In the genomic region with DNA sequence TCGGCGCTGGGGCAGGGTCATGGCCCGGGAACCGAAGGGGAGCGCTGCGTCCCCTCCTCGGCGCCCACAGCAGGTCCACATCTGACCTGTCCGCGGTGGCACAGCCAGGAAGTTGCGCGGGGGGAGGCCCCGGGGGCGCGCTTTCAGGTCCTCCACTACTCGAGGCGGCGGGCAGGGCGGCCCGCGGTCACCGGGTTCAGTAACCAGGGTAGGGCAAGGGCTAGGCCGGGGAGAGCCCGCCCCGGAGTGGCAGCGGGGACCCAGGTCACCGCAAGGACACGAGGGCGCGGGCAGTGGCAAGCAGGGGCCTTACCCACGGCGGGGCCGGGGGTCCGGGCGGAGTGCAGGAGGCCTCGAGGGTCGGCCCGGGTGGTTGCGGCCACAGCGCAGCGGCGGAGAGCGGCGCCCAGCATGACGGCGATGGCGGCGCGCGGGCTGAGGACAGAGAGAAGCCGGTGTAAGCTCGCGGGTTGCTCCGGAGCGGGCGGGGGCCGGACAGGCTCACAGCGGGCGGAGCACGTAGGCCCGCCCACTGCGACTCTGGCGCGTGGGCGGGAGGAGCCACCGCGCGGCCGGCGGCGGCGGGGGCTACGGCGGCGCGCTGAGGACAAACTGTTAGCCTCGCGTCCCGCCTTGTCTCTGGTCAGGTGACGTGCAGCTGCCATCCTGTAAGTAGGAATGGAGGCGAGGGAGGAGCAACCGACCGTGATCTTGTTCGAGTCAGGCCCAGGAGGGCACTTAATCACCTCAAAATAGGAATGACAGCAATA, we compare ENCODE assay signal across 8 cellular contexts. TPM values are rescaled to one million over a fixed set of nuclear protein-coding genes. Genes with fewer than 3 reads are reported as not detected.
A peak's percentile ranks its signal among the peaks of the same experiment; 100 is the strongest.
DNase-seq lines count a peak whose midpoint lies in the region; ATAC-seq and TF ChIP-seq lines count a peak whose summit lies in the region.

Gene COX5A, minus strand, starts transcription at position 472 of the 770 bp plus-strand sequence. Its CDS starts 59 bp downstream, at position 413.

- POLR2A ChIA-PET in CD4-positive, alpha-beta memory T cell (lab: Charles Lee; ENCODE audit: partially characterized antibody): interaction anchor here (0.9 to 2.3 kb wide), 24 partner anchors 13 to 477 kb away, joined by 3 to 17 read pairs (median 4); partner anchors contain the start of genes CLK3, CYP1A1, FAM219B and PPCDC
- POLR2A ChIA-PET in activated CD8-positive, alpha-beta T cell treated with anti-CD3 and anti-CD28 coated beads for 36 hours (lab: Charles Lee): interaction anchor here (0.6 to 1.7 kb wide), 16 partner anchors 9 to 392 kb away, joined by 3 to 5 read pairs (median 3); partner anchors contain the start of genes PPCDC and ULK3

- H3K36me3 ChIP-seq in CD4-positive, alpha-beta memory T cell (ENCODE audit: insufficient read depth, low read length): no peaks in the 10 kb centered on the region
- H3K36me3 ChIP-seq in duodenal mucosa (ENCODE audit: control insufficient read depth in 1 of 2, insufficient read depth in 2 of 2, low read length in 2 of 2): no peaks in the 10 kb centered on the region
- H3K36me3 ChIP-seq in lower lobe of right lung: no peaks in the 10 kb centered on the region

- H3K4me3 ChIP-seq in CD4-positive, alpha-beta memory T cell (ENCODE audit: low read length in 2 of 2): peak within 1 kb of the TSS; percentile 41 to 96
- H3K4me3 ChIP-seq in HL-60 (replicated peaks; ENCODE audit: insufficient read depth, low read length): peak within 1 kb of the TSS; percentile 55
- H3K4me3 ChIP-seq in duodenal mucosa (ENCODE audit: low read depth in 1 of 2, low read length in 2 of 2): peak within 1 kb of the TSS; percentile 82 to 89
- peak within 1 kb of the TSS; percentile 98 for H3K4me3 ChIP-seq in lower lobe of right lung

- peak; percentile 92 to 95 (median 93) for DNase-seq in CD4-positive, alpha-beta memory T cell
- DNase-seq in HL-60 (ENCODE audit: low read depth in 1 of 2, low spot score in 1 of 2) (peak; percentile 92 to 93), NCI-H82 treated with DMSO at 0.1 percent for 48 hours (lab: John Stamatoyannopoulos, UW; ENCODE audit: unreplicated experiment) (peak; percentile 79), lower lobe of right lung (peak; percentile 97)
- DNase-seq in activated CD8-positive, alpha-beta T cell treated with anti-CD3 and anti-CD28 coated beads for 36 hours: peak; percentile 95
- peak; percentile 77 to 84 (median 80) for DNase-seq in stimulated activated CD4-positive, alpha-beta T cell treated with anti-CD3 and anti-CD28 coated beads, TNF-alpha, amount 100 ng/mL, for 1 hour (ENCODE audit: low read depth in 3 of 3, low spot score in 1 of 3)

- H3K27me3 Mint-ChIP-seq in CD4-positive, alpha-beta memory T cell: no peaks in the 10 kb centered on the region
- H3K27me3 Mint-ChIP-seq in activated CD8-positive, alpha-beta T cell treated with anti-CD3 and anti-CD28 coated beads for 36 hours: no peaks in the 10 kb centered on the region

- intact Hi-C loops in CD4-positive, alpha-beta memory T cell (cut with micrococcal nuclease): loop anchor here (1.0 to 5.0 kb wide), 11 partner anchors 19 to 515 kb away; partner anchors contain the start of genes CLK3, FAM219B, MPI and PPCDC
- intact Hi-C loops in activated CD8-positive, alpha-beta T cell treated with anti-CD3 and anti-CD28 coated beads for 36 hours (cut with micrococcal nuclease): no loop called here
- intact Hi-C loops in lower lobe of right lung (cut with DNase I): no loop called here

- peak within 1 kb of the TSS; percentile 79 for H3K27ac ChIP-seq in CD4-positive, alpha-beta memory T cell (ENCODE audit: low read depth, low read length)
- peak within 1 kb of the TSS; percentile 99 for H3K27ac ChIP-seq in HL-60 (replicated peaks)
- peak within 1 kb of the TSS; percentile 99 for H3K27ac ChIP-seq in duodenal mucosa (ENCODE audit: low read depth, low read length)
- peak within 1 kb of the TSS; percentile 95 for H3K27ac ChIP-seq in lower lobe of right lung

- H3K27ac Mint-ChIP-seq in CD4-positive, alpha-beta memory T cell: peak within 1 kb of the TSS; percentile 88 to 96 (median 92)
- peak within 1 kb of the TSS; percentile 94 for H3K27ac Mint-ChIP-seq in activated CD8-positive, alpha-beta T cell treated with anti-CD3 and anti-CD28 coated beads for 36 hours

- peak within 1 kb of the TSS; percentile 88 to 95 (median 94) for H3K4me3 Mint-ChIP-seq in CD4-positive, alpha-beta memory T cell
- H3K4me3 Mint-ChIP-seq in activated CD8-positive, alpha-beta T cell treated with anti-CD3 and anti-CD28 coated beads for 36 hours: peak within 1 kb of the TSS; percentile 87

- CTCF ChIA-PET in CD4-positive, alpha-beta memory T cell (lab: Charles Lee; ENCODE audit: partially characterized antibody): interaction anchor here (0.9 to 2.0 kb wide), 5 partner anchors 13 to 150 kb away, joined by 3 to 6 read pairs (median 4); no protein-coding TSS in a partner anchor
- CTCF ChIA-PET in activated CD8-positive, alpha-beta T cell treated with anti-CD3 and anti-CD28 coated beads for 36 hours (lab: Charles Lee): interaction anchor here (0.7 to 2.6 kb wide), 5 partner anchors 13 to 266 kb away, joined by 3 to 16 read pairs (median 4); partner anchors contain the start of genes C15orf39 and RPP25

- no peaks in the 10 kb centered on the region for H3K9me3 Mint-ChIP-seq in CD4-positive, alpha-beta memory T cell
- no peaks in the 10 kb centered on the region for H3K9me3 Mint-ChIP-seq in activated CD8-positive, alpha-beta T cell treated with anti-CD3 and anti-CD28 coated beads for 36 hours

- no peaks in the 10 kb centered on the region for H3K9me3 ChIP-seq in CD4-positive, alpha-beta memory T cell (ENCODE audit: control insufficient read depth in 1 of 2, low read length in 2 of 2)
- H3K9me3 ChIP-seq in duodenal mucosa (ENCODE audit: control insufficient read depth in 1 of 2, low read length in 2 of 2): no peaks in the 10 kb centered on the region
- H3K9me3 ChIP-seq in lower lobe of right lung: no peaks in the 10 kb centered on the region

- ATAC-seq in GM19463 (IDR thresholded peaks at IDR 0.05; ENCODE audit: unreplicated experiment) (peak; percentile 89), lower lobe of right lung (peak; percentile 99 to 100)
- peak; percentile 94 for ATAC-seq in activated CD8-positive, alpha-beta T cell treated with anti-CD3 and anti-CD28 coated beads for 36 hours

- peaks cover 21 to 40% (median 28%) of the 10 kb centered on the region in 4 donors for H3K4me1 Mint-ChIP-seq in CD4-positive, alpha-beta memory T cell
- H3K4me1 Mint-ChIP-seq in activated CD8-positive, alpha-beta T cell treated with anti-CD3 and anti-CD28 coated beads for 36 hours (ENCODE audit: low read depth): peaks cover 20% of the 10 kb centered on the region

- H3K27me3 ChIP-seq in CD4-positive, alpha-beta memory T cell (ENCODE audit: insufficient read depth, low read length): no peaks in the 10 kb centered on the region
- H3K27me3 ChIP-seq in HL-60 (ENCODE audit: insufficient read depth, poor library complexity, severe bottlenecking): no peaks in the 10 kb centered on the region
- no peaks in the 10 kb centered on the region for H3K27me3 ChIP-seq in duodenal mucosa (ENCODE audit: control insufficient read depth in 1 of 2, insufficient read depth in 2 of 2, low read length in 2 of 2)
- H3K27me3 ChIP-seq in lower lobe of right lung (ENCODE audit: low read depth): no peaks in the 10 kb centered on the region

- H3K4me1 ChIP-seq in CD4-positive, alpha-beta memory T cell (ENCODE audit: insufficient read depth, low read length): peaks cover 38% of the 10 kb centered on the region
- H3K4me1 ChIP-seq in duodenal mucosa (ENCODE audit: control insufficient read depth in 1 of 2, insufficient read depth in 2 of 2, low read length in 2 of 2) (peaks cover 13 to 30% of the 10 kb centered on the region in 2 donors), lower lobe of right lung (peaks cover 37% of the 10 kb centered on the region)

- peaks cover 0 to 10% of the 10 kb centered on the region in 2 donors for H3K36me3 Mint-ChIP-seq in CD4-positive, alpha-beta memory T cell
- H3K36me3 Mint-ChIP-seq in activated CD8-positive, alpha-beta T cell treated with anti-CD3 and anti-CD28 coated beads for 36 hours (ENCODE audit: low read depth): peaks cover 17% of the 10 kb centered on the region

- peak within 1 kb of the TSS; percentile 79 to 85 for H3K9ac ChIP-seq in duodenal mucosa (ENCODE audit: low read depth in 1 of 2, low read length in 2 of 2)

- TF ChIP-seq CTCF in HL-60 (IDR thresholded peaks at IDR 0.05; ENCODE audit: insufficient read depth, low read length): no peak
- TF ChIP-seq CTCF in activated CD8-positive, alpha-beta T cell treated with anti-CD3 and anti-CD28 coated beads for 36 hours (IDR thresholded peaks at IDR 0.05): no peak
- TF ChIP-seq CTCF in lower lobe of right lung (IDR thresholded peaks at IDR 0.05): no peak

RNA-seq across cellular contexts. Expression of gene COX5A, which starts in this region (rescaled TPM):
- 10 to 100 TPM; 66.8 to 74.4 TPM for total RNA-seq in CD4-positive, alpha-beta memory T cell
- 100 to 1,000 TPM; 331 to 336 TPM for polyA plus RNA-seq in CD4-positive, alpha-beta memory T cell
- total RNA-seq in activated CD8-positive, alpha-beta T cell treated with anti-CD3 and anti-CD28 coated beads for 36 hours: 100 to 1,000 TPM; 342 TPM
- total RNA-seq in lower lobe of right lung: 134 TPM

Comparison
In these comparisons a context has a peak if more than half of its experiments do, and no peak if none do; other contexts are left out.
1. Peak in every context shown above with its lines: DNase-seq, ATAC-seq, H3K4me3 ChIP-seq and H3K27ac ChIP-seq.